In the genomic region with DNA sequence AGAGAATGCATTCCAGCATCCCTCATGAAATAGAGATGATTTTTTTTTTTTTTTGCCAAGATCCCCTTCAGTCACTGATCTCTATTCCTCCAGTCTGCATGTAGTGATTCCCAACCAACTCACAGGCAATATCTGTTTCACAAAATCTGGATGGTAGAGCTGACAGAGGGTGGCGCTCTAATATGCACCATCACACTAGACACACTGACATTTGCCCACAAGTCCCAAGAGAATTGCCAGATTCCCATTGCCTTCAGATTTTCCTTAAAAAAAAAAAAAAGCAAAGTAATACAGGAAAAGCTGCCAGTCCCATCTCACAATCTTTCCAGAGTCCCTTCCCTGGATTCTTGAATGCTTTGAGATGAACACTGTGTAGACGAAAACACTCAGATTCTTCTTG, we compare ENCODE assay signal across 2 cellular contexts.
TF ChIP-seq lines count a peak whose summit lies in the region.

No MANE protein-coding gene starts in this region.

TF ChIP-seq in liver, 16 proteins besides CTCF, POLR2A, EP300 and RAD21:
- TF ChIP-seq, protein P1, sequence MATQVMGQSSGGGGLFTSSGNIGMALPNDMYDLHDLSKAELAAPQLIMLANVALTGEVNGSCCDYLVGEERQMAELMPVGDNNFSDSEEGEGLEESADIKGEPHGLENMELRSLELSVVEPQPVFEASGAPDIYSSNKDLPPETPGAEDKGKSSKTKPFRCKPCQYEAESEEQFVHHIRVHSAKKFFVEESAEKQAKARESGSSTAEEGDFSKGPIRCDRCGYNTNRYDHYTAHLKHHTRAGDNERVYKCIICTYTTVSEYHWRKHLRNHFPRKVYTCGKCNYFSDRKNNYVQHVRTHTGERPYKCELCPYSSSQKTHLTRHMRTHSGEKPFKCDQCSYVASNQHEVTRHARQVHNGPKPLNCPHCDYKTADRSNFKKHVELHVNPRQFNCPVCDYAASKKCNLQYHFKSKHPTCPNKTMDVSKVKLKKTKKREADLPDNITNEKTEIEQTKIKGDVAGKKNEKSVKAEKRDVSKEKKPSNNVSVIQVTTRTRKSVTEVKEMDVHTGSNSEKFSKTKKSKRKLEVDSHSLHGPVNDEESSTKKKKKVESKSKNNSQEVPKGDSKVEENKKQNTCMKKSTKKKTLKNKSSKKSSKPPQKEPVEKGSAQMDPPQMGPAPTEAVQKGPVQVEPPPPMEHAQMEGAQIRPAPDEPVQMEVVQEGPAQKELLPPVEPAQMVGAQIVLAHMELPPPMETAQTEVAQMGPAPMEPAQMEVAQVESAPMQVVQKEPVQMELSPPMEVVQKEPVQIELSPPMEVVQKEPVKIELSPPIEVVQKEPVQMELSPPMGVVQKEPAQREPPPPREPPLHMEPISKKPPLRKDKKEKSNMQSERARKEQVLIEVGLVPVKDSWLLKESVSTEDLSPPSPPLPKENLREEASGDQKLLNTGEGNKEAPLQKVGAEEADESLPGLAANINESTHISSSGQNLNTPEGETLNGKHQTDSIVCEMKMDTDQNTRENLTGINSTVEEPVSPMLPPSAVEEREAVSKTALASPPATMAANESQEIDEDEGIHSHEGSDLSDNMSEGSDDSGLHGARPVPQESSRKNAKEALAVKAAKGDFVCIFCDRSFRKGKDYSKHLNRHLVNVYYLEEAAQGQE (IDR thresholded peaks at IDR 0.05), result no peak
- no peak for TF ChIP-seq EGR1 (IDR thresholded peaks at IDR 0.05; ENCODE audit: low read depth in 2 of 2)
- TF ChIP-seq, protein P2, sequence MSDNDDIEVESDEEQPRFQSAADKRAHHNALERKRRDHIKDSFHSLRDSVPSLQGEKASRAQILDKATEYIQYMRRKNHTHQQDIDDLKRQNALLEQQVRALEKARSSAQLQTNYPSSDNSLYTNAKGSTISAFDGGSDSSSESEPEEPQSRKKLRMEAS (IDR thresholded peaks at IDR 0.05), result no peak
- no peak for TF ChIP-seq JUND (IDR thresholded peaks at IDR 0.05)
- TF ChIP-seq TAF1 (conservative IDR thresholded peaks at IDR 0.05), result no peak
- TF ChIP-seq NR2F2 (IDR thresholded peaks at IDR 0.05), result no peak
- no peak for TF ChIP-seq FOXA2 (IDR thresholded peaks at IDR 0.05)
- no peak for TF ChIP-seq HNF4G (IDR thresholded peaks at IDR 0.05)
TF ChIP-seq in liver: peak in this region for 0.

TF ChIP-seq in HepG2, 621 proteins besides CTCF, POLR2A, EP300 and RAD21:
- TF ChIP-seq, protein P3, sequence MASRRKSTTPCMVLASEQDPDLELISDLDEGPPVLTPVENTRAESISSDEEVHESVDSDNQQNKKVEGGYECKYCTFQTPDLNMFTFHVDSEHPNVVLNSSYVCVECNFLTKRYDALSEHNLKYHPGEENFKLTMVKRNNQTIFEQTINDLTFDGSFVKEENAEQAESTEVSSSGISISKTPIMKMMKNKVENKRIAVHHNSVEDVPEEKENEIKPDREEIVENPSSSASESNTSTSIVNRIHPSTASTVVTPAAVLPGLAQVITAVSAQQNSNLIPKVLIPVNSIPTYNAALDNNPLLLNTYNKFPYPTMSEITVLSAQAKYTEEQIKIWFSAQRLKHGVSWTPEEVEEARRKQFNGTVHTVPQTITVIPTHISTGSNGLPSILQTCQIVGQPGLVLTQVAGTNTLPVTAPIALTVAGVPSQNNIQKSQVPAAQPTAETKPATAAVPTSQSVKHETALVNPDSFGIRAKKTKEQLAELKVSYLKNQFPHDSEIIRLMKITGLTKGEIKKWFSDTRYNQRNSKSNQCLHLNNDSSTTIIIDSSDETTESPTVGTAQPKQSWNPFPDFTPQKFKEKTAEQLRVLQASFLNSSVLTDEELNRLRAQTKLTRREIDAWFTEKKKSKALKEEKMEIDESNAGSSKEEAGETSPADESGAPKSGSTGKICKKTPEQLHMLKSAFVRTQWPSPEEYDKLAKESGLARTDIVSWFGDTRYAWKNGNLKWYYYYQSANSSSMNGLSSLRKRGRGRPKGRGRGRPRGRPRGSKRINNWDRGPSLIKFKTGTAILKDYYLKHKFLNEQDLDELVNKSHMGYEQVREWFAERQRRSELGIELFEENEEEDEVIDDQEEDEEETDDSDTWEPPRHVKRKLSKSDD (CRISPR knock-in tag; IDR thresholded peaks at IDR 0.05; ENCODE audit: low read depth), result no peak
- TF ChIP-seq ZNF264 (CRISPR knock-in tag; IDR thresholded peaks at IDR 0.05) (no peak), ZC3H4 (CRISPR knock-in tag; IDR thresholded peaks at IDR 0.05; ENCODE audit: borderline replicate concordance) (no peak), ELF4 (CRISPR knock-in tag; IDR thresholded peaks at IDR 0.05; ENCODE audit: borderline replicate concordance) (no peak)
